Comparison of ENCODE assay signal across 1 cellular context in genomic region chr12:52437508-52437907, GRCh38.
TF ChIP-seq lines count a peak whose summit lies in the region.

No MANE protein-coding gene starts in this region.

TF ChIP-seq in K562, 482 proteins besides CTCF, POLR2A, EP300 and RAD21:
- TF ChIP-seq, protein P1, sequence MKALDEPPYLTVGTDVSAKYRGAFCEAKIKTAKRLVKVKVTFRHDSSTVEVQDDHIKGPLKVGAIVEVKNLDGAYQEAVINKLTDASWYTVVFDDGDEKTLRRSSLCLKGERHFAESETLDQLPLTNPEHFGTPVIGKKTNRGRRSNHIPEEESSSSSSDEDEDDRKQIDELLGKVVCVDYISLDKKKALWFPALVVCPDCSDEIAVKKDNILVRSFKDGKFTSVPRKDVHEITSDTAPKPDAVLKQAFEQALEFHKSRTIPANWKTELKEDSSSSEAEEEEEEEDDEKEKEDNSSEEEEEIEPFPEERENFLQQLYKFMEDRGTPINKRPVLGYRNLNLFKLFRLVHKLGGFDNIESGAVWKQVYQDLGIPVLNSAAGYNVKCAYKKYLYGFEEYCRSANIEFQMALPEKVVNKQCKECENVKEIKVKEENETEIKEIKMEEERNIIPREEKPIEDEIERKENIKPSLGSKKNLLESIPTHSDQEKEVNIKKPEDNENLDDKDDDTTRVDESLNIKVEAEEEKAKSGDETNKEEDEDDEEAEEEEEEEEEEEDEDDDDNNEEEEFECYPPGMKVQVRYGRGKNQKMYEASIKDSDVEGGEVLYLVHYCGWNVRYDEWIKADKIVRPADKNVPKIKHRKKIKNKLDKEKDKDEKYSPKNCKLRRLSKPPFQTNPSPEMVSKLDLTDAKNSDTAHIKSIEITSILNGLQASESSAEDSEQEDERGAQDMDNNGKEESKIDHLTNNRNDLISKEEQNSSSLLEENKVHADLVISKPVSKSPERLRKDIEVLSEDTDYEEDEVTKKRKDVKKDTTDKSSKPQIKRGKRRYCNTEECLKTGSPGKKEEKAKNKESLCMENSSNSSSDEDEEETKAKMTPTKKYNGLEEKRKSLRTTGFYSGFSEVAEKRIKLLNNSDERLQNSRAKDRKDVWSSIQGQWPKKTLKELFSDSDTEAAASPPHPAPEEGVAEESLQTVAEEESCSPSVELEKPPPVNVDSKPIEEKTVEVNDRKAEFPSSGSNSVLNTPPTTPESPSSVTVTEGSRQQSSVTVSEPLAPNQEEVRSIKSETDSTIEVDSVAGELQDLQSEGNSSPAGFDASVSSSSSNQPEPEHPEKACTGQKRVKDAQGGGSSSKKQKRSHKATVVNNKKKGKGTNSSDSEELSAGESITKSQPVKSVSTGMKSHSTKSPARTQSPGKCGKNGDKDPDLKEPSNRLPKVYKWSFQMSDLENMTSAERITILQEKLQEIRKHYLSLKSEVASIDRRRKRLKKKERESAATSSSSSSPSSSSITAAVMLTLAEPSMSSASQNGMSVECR (CRISPR knock-in tag; IDR thresholded peaks at IDR 0.05), result no peak
- TF ChIP-seq SRSF1 (IDR thresholded peaks at IDR 0.05; ENCODE audit: low read depth, low read length), result no peak
- TF ChIP-seq TCFL5 (CRISPR knock-in tag; conservative IDR thresholded peaks at IDR 0.05), result no peak
- TF ChIP-seq NFIC (IDR thresholded peaks at IDR 0.05), result peak; percentile 65; the same call in 1 of the 2 replicates
- no peak for TF ChIP-seq MYC (IDR thresholded peaks at IDR 0.05; ENCODE audit: low read depth, low read length)
- TF ChIP-seq MYC (CRISPR knock-in tag; IDR thresholded peaks at IDR 0.05; ENCODE audit: borderline replicate concordance, low read depth), result no peak
- TF ChIP-seq ZNF76 (CRISPR knock-in tag; IDR thresholded peaks at IDR 0.05; ENCODE audit: borderline replicate concordance), result no peak
- no peak for TF ChIP-seq ZNF778 (CRISPR knock-in tag; IDR thresholded peaks at IDR 0.05)
